Comparison of ENCODE assay signal across 9 cellular contexts in the genomic region with DNA sequence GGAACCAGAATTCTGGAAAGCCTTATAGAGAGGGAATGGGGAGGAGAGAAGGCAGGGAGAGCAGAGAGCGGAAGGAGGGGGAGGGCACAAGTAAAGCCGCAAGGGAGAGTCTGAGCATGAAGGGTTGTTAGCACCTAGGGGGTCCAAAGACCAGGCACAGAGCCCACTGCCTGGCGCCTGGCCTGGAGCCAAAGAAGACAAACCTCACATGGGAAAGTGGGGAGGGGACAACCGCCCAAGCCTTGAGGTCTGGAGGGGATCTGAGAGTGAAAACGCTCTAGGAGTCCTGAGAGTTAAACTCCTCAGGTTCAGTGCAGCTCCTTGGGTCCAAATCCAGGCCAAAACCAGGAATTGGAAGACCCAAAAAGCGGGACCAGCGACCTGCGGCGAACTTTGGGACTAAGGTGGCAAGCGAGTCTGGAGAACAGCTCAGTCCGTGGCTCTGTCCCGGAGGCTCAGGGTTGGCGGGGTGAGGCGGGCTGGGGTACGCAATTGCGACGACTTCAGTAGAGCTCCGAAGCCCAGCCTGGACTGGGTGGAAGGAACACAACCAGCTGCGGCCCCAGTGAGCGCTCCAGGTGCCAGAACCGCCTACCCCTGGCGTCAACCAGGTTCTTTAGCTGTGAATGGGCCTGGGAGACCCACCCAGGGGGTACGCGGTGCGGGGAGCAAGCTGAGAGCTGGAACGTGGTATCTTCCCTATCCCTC. TPM values are rescaled to one million over a fixed set of nuclear protein-coding genes. Genes with fewer than 3 reads are reported as not detected.
DNase-seq lines count a peak whose midpoint lies in the region; ATAC-seq and TF ChIP-seq lines count a peak whose summit lies in the region.
"Had no signal": no experiment of that assay in that cellular context is flagged by ENCODE, and none has a peak within 500 bp of the region (broad histone marks: within the 10 kb centered on the region; RNA-seq: fewer than 3 reads in every experiment).

No MANE protein-coding gene starts in this region.

- POLR2A ChIA-PET in OCI-LY7 (lab: Charles Lee), result interaction anchor here (0.6 to 1.0 kb wide), 2 partner anchors 15 to 52 kb away, joined by 4 to 5 read pairs; no protein-coding TSS in a partner anchor

- TF ChIP-seq CTCF in GM06990 (IDR thresholded peaks at IDR 0.05; ENCODE audit: insufficient read depth, low read length, poor library complexity, severe bottlenecking) (no peak), OCI-LY7 (conservative IDR thresholded peaks at IDR 0.05; ENCODE audit: low read length) (no peak), prostate gland (IDR thresholded peaks at IDR 0.05) (no peak)

- H3K9me3 ChIP-seq in OCI-LY7 (ENCODE audit: low read length) (no peaks in the 10 kb centered on the region), esophagus (ENCODE audit: control insufficient read depth in 2 of 2, insufficient read depth in 1 of 2, low read depth in 1 of 2, low read length in 1 of 2) (no peaks in the 10 kb centered on the region), prostate gland (no peaks in the 10 kb centered on the region)

- no peaks in the 10 kb centered on the region for H4K20me1 ChIP-seq in OCI-LY7 (ENCODE audit: insufficient read depth, low read length)

- CTCF ChIA-PET in OCI-LY7 (lab: Charles Lee; ENCODE audit: unreplicated experiment), result interaction anchor here (0.7 to 1.0 kb wide), 3 partner anchors 14 to 34 kb away, joined by 3 to 5 read pairs (median 3); no protein-coding TSS in a partner anchor

- H3K27me3 ChIP-seq in GM06990 (replicated peaks; ENCODE audit: control insufficient read depth, insufficient read depth, low read length) (no peaks in the 10 kb centered on the region), esophagus (ENCODE audit: control insufficient read depth in 1 of 2, insufficient read depth in 2 of 2, low read length in 2 of 2) (no peaks in the 10 kb centered on the region), prostate gland (replicated peaks; ENCODE audit: insufficient read depth) (no peaks in the 10 kb centered on the region)

- intact Hi-C loops in OCI-LY7 (cut with micrococcal nuclease; ENCODE audit: unreplicated experiment) (loop anchor here (1.0 to 5.0 kb wide), 3 partner anchors 100 to 540 kb away; a partner anchor contains a TSS), prostate gland (cut with DNase I) (loop anchor here (2.0 to 5.0 kb wide), 2 partner anchors 18 to 35 kb away; a partner anchor contains a TSS)

- no peaks in the 10 kb centered on the region for H3K36me3 ChIP-seq in GM06990 (ENCODE audit: control insufficient read depth, insufficient read depth, low read length)
- H3K36me3 ChIP-seq in OCI-LY7 (ENCODE audit: insufficient read depth, low read length), result no peaks in the 10 kb centered on the region
- H3K36me3 ChIP-seq in esophagus (ENCODE audit: control insufficient read depth in 2 of 2, insufficient read depth in 2 of 2, low read length in 1 of 2), result no peaks in the 10 kb centered on the region
- no peaks in the 10 kb centered on the region for H3K36me3 ChIP-seq in prostate gland

- no peaks in the 10 kb centered on the region for H3K9me2 ChIP-seq in OCI-LY7 (ENCODE audit: insufficient read depth, low read length)

- H2AFZ ChIP-seq in OCI-LY7 (ENCODE audit: low read length), result no peak overlapping the region

- H3K4me1 ChIP-seq in OCI-LY7 (ENCODE audit: insufficient read depth, low read length, poor library complexity, severe bottlenecking) (peaks cover 6% of the 10 kb centered on the region), esophagus (ENCODE audit: control insufficient read depth in 2 of 2, insufficient read depth in 2 of 2, low read length in 1 of 2) (peaks cover 4 to 5% of the 10 kb centered on the region in 2 donors), prostate gland (replicated peaks) (peaks cover 4% of the 10 kb centered on the region)

- ATAC-seq in GM21717 (IDR thresholded peaks at IDR 0.05; ENCODE audit: unreplicated experiment) (no peak), HG03135 (IDR thresholded peaks at IDR 0.05; ENCODE audit: unreplicated experiment) (no peak), GM18858 (IDR thresholded peaks at IDR 0.05; ENCODE audit: unreplicated experiment) (no peak)

- peak overlapping the region; percentile 64 for H3K4me2 ChIP-seq in OCI-LY7 (ENCODE audit: low read length)

- 46% methylated on average over 26 of the region's 26 CpGs for WGBS in esophagus, 2 donors
- 47% methylated on average over 24 of the region's 26 CpGs for WGBS in prostate gland

- TF ChIP-seq POLR2A in prostate gland (IDR thresholded peaks at IDR 0.05), result no peak

- BruUV-seq in OCI-LY7 (replicated peaks; lab: Mats Ljungman, UMichigan), result no TSS peak

- H3K27ac ChIP-seq in OCI-LY7 (ENCODE audit: low read depth, low read length, poor library complexity, severe bottlenecking) (no peak overlapping the region), esophagus (ENCODE audit: low read depth in 2 of 2, low read length in 1 of 2) (peak overlapping the region; percentile 79 to 87), prostate gland (peak overlapping the region; percentile 58 to 69)

- DNase-seq in GM06990 (ENCODE audit: extremely low read depth, insufficient read length) (no peak), OCI-LY7 (ENCODE audit: low spot score) (no peak), prostate gland (ENCODE audit: low spot score) (no peak), NCI-H1436 (lab: John Stamatoyannopoulos, UW) (no peak)

- H3K79me2 ChIP-seq in OCI-LY7 (ENCODE audit: insufficient read depth, low read depth, low read length), result no peaks in the 10 kb centered on the region

- H3K4me3 ChIP-seq in GM06990 (replicated peaks; ENCODE audit: low read depth, low read length) (peak overlapping the region; percentile 44), OCI-LY7 (ENCODE audit: low read depth, low read length, poor library complexity, severe bottlenecking) (peak overlapping the region; percentile 65), esophagus (ENCODE audit: low read depth in 1 of 2, low read length in 2 of 2) (peak overlapping the region; percentile 69 to 71), prostate gland (peak overlapping the region; percentile 70 to 77)

RNA-seq across cellular contexts. Expression of a gene that starts 0.8 kb away (rescaled TPM):
- total RNA-seq in OCI-LY7 (2014; rRNA removed; shearing (Covaris generic)), result 1.1 and 3.3 TPM in 2 replicates
- total RNA-seq in OCI-LY7 (2022), result 4.4 and 5.3 TPM in 2 replicates
- 1 to 10 TPM; 6.4 to 7.0 TPM for polyA plus RNA-seq in esophagus
- 10 to 100 TPM; 18.7 to 24.3 TPM for total RNA-seq in prostate gland

RNA-seq across cellular contexts. Expression of a gene that starts 14.9 kb away (rescaled TPM):
- not detected in 2 replicates for total RNA-seq in OCI-LY7 (2014; rRNA removed; shearing (Covaris generic))
- 9.2 and 9.6 TPM in 2 replicates for total RNA-seq in OCI-LY7 (2022)
- polyA plus RNA-seq in esophagus, result 1 to 10 TPM; 5.3 to 7.3 TPM
- total RNA-seq in prostate gland, result 10 to 100 TPM in 1 of 2 donors, 1 to 10 TPM in 1; 1.5 to 13.0 TPM
- total RNA-seq: M059J had no signal

RNA-seq across cellular contexts. Expression of a gene that starts 18.1 kb away (rescaled TPM):
- 0.15 TPM in 1 of 2 replicates, not detected in the other for total RNA-seq in OCI-LY7 (2014; rRNA removed; shearing (Covaris generic))
- total RNA-seq in OCI-LY7 (2022), result 1.4 TPM in 2 replicates
- polyA plus RNA-seq in esophagus, result 10 to 100 TPM; 21.1 to 58.1 TPM
- 10 to 100 TPM in 1 of 2 donors, 1 to 10 TPM in 1; 9.0 to 29.7 TPM for total RNA-seq in prostate gland

RNA-seq across cellular contexts. Expression of a gene that starts 28.1 kb away (rescaled TPM):
- not detected in 2 replicates for total RNA-seq in OCI-LY7 (2014; rRNA removed; shearing (Covaris generic))
- total RNA-seq in OCI-LY7 (2022) (not detected in 2 replicates), prostate gland (not detected)
- 1 to 10 TPM in 1 of 2 donors, under 1 TPM in 1; 0.25 to 2.8 TPM for polyA plus RNA-seq in esophagus
- total RNA-seq: M059J had no signal

RNA-seq across cellular contexts. Expression of a gene that starts 35.3 kb away (rescaled TPM):
- total RNA-seq in OCI-LY7 (2014; rRNA removed; shearing (Covaris generic)), result 0.03 and 0.08 TPM in 2 replicates
- total RNA-seq in OCI-LY7 (2022), result 0.25 and 0.26 TPM in 2 replicates
- 1 to 10 TPM in 1 of 2 donors, under 1 TPM in 1; 0.33 to 1.3 TPM for polyA plus RNA-seq in esophagus
- 1 to 10 TPM in 1 of 2 donors, under 1 TPM in 1; 0.27 to 1.6 TPM for total RNA-seq in prostate gland

Comparison
In these comparisons a context has a peak if more than half of its experiments do, and no peak if none do; other contexts are left out.
1. RNA of a gene that starts 18.1 kb away (total RNA-seq): 9.0 to 29.7 TPM in prostate gland; 0.15 to 1.4 TPM in OCI-LY7; every median in the first group is over 4 times any median in the second.
2. Peak in every context shown above with its lines, with median percentiles within 50 percentile points of each other: H3K4me3 ChIP-seq.